ENCODE assay signal across 2 cellular contexts in the genomic region with DNA sequence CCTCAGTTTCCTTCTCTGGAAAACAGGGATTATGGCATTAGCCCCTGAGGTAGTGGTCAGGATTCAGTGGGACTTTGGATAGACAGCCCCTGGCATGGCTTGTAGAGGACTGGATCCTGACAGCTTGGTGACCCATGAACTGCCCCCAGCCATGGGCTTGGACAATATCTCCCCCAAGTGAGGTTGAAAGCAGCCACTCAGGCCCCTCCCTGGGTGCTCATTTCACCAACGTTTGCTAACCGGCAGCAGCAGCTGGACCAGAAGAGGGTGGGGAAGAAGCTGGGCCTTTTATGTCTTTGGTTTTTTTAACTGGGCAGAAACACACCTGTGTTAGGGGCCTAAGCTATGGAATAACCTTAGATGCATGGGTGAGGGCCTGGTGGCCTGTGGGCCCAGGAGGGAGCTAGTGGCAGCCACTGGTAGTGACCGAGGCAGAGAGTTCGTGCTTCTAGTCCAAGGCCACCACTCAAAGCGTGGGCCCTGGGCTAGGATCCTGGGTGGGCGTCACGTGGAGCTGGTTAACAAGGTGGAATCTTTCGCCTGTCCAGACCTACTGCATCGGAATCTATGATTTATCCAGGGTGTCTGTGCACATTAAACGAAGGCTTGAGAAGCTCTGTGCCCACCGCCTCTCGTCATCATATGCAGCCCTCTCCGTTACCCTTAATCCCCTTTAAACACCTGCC.
TF ChIP-seq lines count a peak whose summit lies in the region.

No MANE protein-coding gene starts in this region.

TF ChIP-seq in A549, 52 proteins besides CTCF, POLR2A, EP300 and RAD21:
- TF ChIP-seq, protein P1, sequence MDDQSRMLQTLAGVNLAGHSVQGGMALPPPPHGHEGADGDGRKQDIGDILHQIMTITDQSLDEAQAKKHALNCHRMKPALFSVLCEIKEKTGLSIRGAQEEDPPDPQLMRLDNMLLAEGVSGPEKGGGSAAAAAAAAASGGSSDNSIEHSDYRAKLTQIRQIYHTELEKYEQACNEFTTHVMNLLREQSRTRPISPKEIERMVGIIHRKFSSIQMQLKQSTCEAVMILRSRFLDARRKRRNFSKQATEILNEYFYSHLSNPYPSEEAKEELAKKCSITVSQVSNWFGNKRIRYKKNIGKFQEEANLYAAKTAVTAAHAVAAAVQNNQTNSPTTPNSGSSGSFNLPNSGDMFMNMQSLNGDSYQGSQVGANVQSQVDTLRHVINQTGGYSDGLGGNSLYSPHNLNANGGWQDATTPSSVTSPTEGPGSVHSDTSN (IDR thresholded peaks at IDR 0.05) = no peak
- TF ChIP-seq HDAC2 (IDR thresholded peaks at IDR 0.05) = no peak
- TF ChIP-seq ZFP36 (IDR thresholded peaks at IDR 0.05; ENCODE audit: borderline replicate concordance, partially characterized antibody) = no peak
- TF ChIP-seq HOXB5 (CRISPR knock-in tag; IDR thresholded peaks at IDR 0.05) = no peak
- TF ChIP-seq POLR2AphosphoS2 (conservative IDR thresholded peaks at IDR 0.05; ENCODE audit: low read length) = no peak
- no peak for TF ChIP-seq KDM5A (IDR thresholded peaks at IDR 0.05)
- no peak for TF ChIP-seq ZC3H11A (IDR thresholded peaks at IDR 0.05)
- no peak for TF ChIP-seq PHF8 (IDR thresholded peaks at IDR 0.05; ENCODE audit: borderline replicate concordance, low read depth)
- TF ChIP-seq KDM1A (IDR thresholded peaks at IDR 0.05; ENCODE audit: low read depth) = no peak
- TF ChIP-seq ZNF302 (CRISPR knock-in tag; IDR thresholded peaks at IDR 0.05) = no peak
- TF ChIP-seq HEYL (CRISPR knock-in tag; IDR thresholded peaks at IDR 0.05) = no peak
- no peak for TF ChIP-seq SREBF2 (IDR thresholded peaks at IDR 0.05)
- no peak for TF ChIP-seq MYC (IDR thresholded peaks at IDR 0.05; ENCODE audit: borderline replicate concordance, low read length)

TF ChIP-seq in HCT116, 20 proteins besides CTCF, POLR2A, EP300 and RAD21:
- TF ChIP-seq FOSL1 (IDR thresholded peaks at IDR 0.05; ENCODE audit: low read depth) (no peak), SRF (IDR thresholded peaks at IDR 0.05; ENCODE audit: low read depth) (no peak), SP1 (IDR thresholded peaks at IDR 0.05; ENCODE audit: low read depth) (no peak), EZH2 (IDR thresholded peaks at IDR 0.05) (no peak)
- TF ChIP-seq, protein P2, sequence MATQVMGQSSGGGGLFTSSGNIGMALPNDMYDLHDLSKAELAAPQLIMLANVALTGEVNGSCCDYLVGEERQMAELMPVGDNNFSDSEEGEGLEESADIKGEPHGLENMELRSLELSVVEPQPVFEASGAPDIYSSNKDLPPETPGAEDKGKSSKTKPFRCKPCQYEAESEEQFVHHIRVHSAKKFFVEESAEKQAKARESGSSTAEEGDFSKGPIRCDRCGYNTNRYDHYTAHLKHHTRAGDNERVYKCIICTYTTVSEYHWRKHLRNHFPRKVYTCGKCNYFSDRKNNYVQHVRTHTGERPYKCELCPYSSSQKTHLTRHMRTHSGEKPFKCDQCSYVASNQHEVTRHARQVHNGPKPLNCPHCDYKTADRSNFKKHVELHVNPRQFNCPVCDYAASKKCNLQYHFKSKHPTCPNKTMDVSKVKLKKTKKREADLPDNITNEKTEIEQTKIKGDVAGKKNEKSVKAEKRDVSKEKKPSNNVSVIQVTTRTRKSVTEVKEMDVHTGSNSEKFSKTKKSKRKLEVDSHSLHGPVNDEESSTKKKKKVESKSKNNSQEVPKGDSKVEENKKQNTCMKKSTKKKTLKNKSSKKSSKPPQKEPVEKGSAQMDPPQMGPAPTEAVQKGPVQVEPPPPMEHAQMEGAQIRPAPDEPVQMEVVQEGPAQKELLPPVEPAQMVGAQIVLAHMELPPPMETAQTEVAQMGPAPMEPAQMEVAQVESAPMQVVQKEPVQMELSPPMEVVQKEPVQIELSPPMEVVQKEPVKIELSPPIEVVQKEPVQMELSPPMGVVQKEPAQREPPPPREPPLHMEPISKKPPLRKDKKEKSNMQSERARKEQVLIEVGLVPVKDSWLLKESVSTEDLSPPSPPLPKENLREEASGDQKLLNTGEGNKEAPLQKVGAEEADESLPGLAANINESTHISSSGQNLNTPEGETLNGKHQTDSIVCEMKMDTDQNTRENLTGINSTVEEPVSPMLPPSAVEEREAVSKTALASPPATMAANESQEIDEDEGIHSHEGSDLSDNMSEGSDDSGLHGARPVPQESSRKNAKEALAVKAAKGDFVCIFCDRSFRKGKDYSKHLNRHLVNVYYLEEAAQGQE (IDR thresholded peaks at IDR 0.05; ENCODE audit: low read depth) = no peak
- TF ChIP-seq, protein P3, sequence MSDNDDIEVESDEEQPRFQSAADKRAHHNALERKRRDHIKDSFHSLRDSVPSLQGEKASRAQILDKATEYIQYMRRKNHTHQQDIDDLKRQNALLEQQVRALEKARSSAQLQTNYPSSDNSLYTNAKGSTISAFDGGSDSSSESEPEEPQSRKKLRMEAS (IDR thresholded peaks at IDR 0.05) = no peak
TF ChIP-seq in HCT116: peak in this region for 0.
